In genomic region chr15:72269739-72270138, GRCh38 we compare ENCODE assay signal across 23 cellular contexts.
"Had no signal": no experiment of that assay in that cellular context is flagged by ENCODE, and none has a peak within 500 bp of the region (broad histone marks: within the 10 kb centered on the region; RNA-seq: fewer than 3 reads in every experiment).

No MANE protein-coding gene starts in this region.

- H3K4me1 ChIP-seq: right lobe of liver, uterus had no signal

- H3K9me3 ChIP-seq: psoas muscle, right lobe of liver, suprapubic skin, thyroid gland, upper lobe of left lung, uterus had no signal

- H3K36me3 ChIP-seq: uterus had no signal

- H3K4me2 ChIP-seq: hepatocyte had no signal

- H2AFZ ChIP-seq: hepatocyte had no signal

- H3K9me3 Mint-ChIP-seq: naive thymus-derived CD8-positive, alpha-beta T cell; stimulated activated effector memory CD8-positive, alpha-beta T cell treated with anti-CD3 and anti-CD28 coated beads, Interleukin-12 subunit alpha, Interleukin-12 subunit beta, amount 100 ng/mL, for 72 hours had no signal

- H3K27me3 Mint-ChIP-seq: naive thymus-derived CD8-positive, alpha-beta T cell had no signal

- H3K27ac ChIP-seq: dorsolateral prefrontal cortex, hepatocyte, psoas muscle, right lobe of liver, suprapubic skin, thyroid gland, upper lobe of left lung, uterus had no signal

- H3K4me3 ChIP-seq: dorsolateral prefrontal cortex, hepatocyte, lung, right lobe of liver, suprapubic skin, thyroid gland, upper lobe of left lung, uterus had no signal

- ATAC-seq: left colon; left ventricle myocardium superior; naive thymus-derived CD8-positive, alpha-beta T cell; psoas muscle; right lobe of liver; stimulated activated effector memory CD8-positive, alpha-beta T cell treated with anti-CD3 and anti-CD28 coated beads, Interleukin-12 subunit alpha, Interleukin-12 subunit beta, amount 100 ng/mL, for 72 hours; stimulated activated naive CD8-positive, alpha-beta T cell treated with anti-CD3 and anti-CD28 coated beads, Interleukin-15, Interleukin-2, amounts not matched to agents 100 U/mL and 50 U/mL, for 24 hours had no signal

- DNase-seq: cortex of kidney; dorsolateral prefrontal cortex; effector CD8-positive, alpha-beta T cell; foreskin melanocyte; head of caudate nucleus; left colon; left ventricle myocardium superior; mesendoderm; naive thymus-derived CD8-positive, alpha-beta T cell; occipital lobe; psoas muscle; retina; right lobe of liver; stimulated activated CD4-positive, alpha-beta T cell treated with anti-CD3 and anti-CD28 coated beads, Interleukin-4, amount 100 ng/mL, for 1 hour; stimulated activated CD8-positive, alpha-beta memory T cell treated with anti-CD3 and anti-CD28 coated beads, Interleukin-4, amount 100 ng/mL, for 48 hours; stimulated activated naive CD8-positive, alpha-beta T cell treated with anti-CD3 and anti-CD28 coated beads, Interleukin-15, Interleukin-2, amounts not matched to agents 100 U/mL and 50 U/mL, for 24 hours; thyroid gland; upper lobe of left lung; uterus had no signal

- H3K27me3 ChIP-seq: dorsolateral prefrontal cortex, hepatocyte, right lobe of liver, suprapubic skin, thyroid gland, upper lobe of left lung, uterus had no signal
